29 cellular contexts compared by ENCODE assay signal in the genomic region with DNA sequence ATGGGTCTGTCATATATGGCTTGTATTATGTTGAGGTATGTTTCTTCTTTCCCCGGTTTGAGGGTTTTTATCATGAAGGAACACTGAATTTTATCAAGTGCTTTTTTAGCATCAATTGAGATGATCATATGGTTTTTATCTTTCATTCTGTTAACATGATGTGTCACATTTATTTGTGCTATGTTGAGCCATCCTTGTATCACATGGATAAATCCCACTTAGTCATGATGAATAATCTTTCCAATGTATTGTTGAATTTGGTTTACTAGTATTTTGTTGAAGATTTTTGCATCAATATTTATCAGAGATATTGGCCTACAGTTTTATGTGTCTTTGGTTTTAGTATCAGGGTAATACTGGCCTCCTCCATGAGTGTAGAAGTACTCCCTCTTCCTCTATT.
DNase-seq lines count a peak whose midpoint lies in the region; ATAC-seq and TF ChIP-seq lines count a peak whose summit lies in the region.
"Had no signal": no experiment of that assay in that cellular context is flagged by ENCODE, and none has a peak within 500 bp of the region (broad histone marks: within the 10 kb centered on the region; RNA-seq: fewer than 3 reads in every experiment).

No MANE protein-coding gene starts in this region.

- H3K9ac ChIP-seq in skeletal muscle satellite cell (ENCODE audit: low read depth, low read length), result no peak overlapping the region

- no peaks in the 10 kb centered on the region for H3K27me3 ChIP-seq in skeletal muscle satellite cell (ENCODE audit: control insufficient read depth, insufficient read depth, low read length)
- H3K27me3 ChIP-seq: brain microvascular endothelial cell, heart left ventricle, MG63 had no signal

- H3K9me3 Mint-ChIP-seq in activated T-helper 17 cell treated with anti-CD3 and anti-CD28 coated beads, Interleukin-2, amount 50 U/mL, for 72 hours, result peaks cover 24% of the 10 kb centered on the region
- H3K9me3 Mint-ChIP-seq in CD14-positive monocyte, result peaks cover 27 to 43% (median 38%) of the 10 kb centered on the region in 7 donors

- peaks cover 3% of the 10 kb centered on the region for H3K36me3 ChIP-seq in skeletal muscle satellite cell (ENCODE audit: insufficient read depth, low read length)
- H3K36me3 ChIP-seq: brain microvascular endothelial cell, MG63 had no signal

- DNase-seq in HCEC 1CT, result peak; percentile 79
- DNase-seq in fibroblast of pulmonary artery (ENCODE audit: low read depth), result peak; percentile 2
- DNase-seq in NCI-H774 (lab: John Stamatoyannopoulos, UW), result no peak
- DNase-seq in CD14-positive monocyte (ENCODE audit: low spot score), result no peak
- DNase-seq: activated CD4-positive, CD25-positive, alpha-beta regulatory T cell; activated naive CD4-positive, alpha-beta T cell treated with anti-CD3 and anti-CD28 coated beads, Interleukin-2, amount 10 ng/mL, durations not matched to agents 7 days and 5 days; amniotic stem cell; brain microvascular endothelial cell; C1 segment of cervical spinal cord; COR-L47; heart left ventricle; KBM-7; kidney; MG63; naive B cell; NCI-H1105 treated with DMSO at 0.1 percent for 48 hours; NCI-H187 treated with DMSO at 0.1 percent for 48 hours; NCI-H2171 treated with DMSO at 0.1 percent for 48 hours; NCI-H524; nucleus accumbens; OCI-M1; psoas muscle; stimulated activated CD4-positive, alpha-beta T cell treated with anti-CD3 and anti-CD28 coated beads, Interleukin-4, amount 100 ng/mL, for 4 hours; T-helper 17 cell; trophoblast cell had no signal

- peaks cover 15% of the 10 kb centered on the region for H3K4me1 ChIP-seq in skeletal muscle satellite cell (ENCODE audit: control insufficient read depth, insufficient read depth, low read length)
- H3K4me1 ChIP-seq: psoas muscle had no signal

- TF ChIP-seq CTCF in fibroblast of pulmonary artery (IDR thresholded peaks at IDR 0.05; ENCODE audit: low read length, missing control alignments), result no peak
- TF ChIP-seq CTCF in CD14-positive monocyte (IDR thresholded peaks at IDR 0.05), result no peak

- H3K36me3 Mint-ChIP-seq in activated T-helper 17 cell treated with anti-CD3 and anti-CD28 coated beads, Interleukin-2, amount 50 U/mL, for 72 hours (ENCODE audit: low read depth), result peaks cover 93% of the 10 kb centered on the region
- peaks cover 68 to 85% of the 10 kb centered on the region in 2 donors for H3K36me3 Mint-ChIP-seq in CD14-positive monocyte

- no peaks in the 10 kb centered on the region for H3K4me1 Mint-ChIP-seq in activated T-helper 17 cell treated with anti-CD3 and anti-CD28 coated beads, Interleukin-2, amount 50 U/mL, for 72 hours
- H3K4me1 Mint-ChIP-seq in CD14-positive monocyte, result peaks cover 10% of the 10 kb centered on the region
- H3K4me1 Mint-ChIP-seq: activated naive CD4-positive, alpha-beta T cell treated with anti-CD3 and anti-CD28 coated beads, Interleukin-2, amount 10 ng/mL, durations not matched to agents 7 days and 5 days; naive B cell; T-helper 17 cell had no signal

- H3K4me3 Mint-ChIP-seq in activated T-helper 17 cell treated with anti-CD3 and anti-CD28 coated beads, Interleukin-2, amount 50 U/mL, for 72 hours, result no peak overlapping the region
- H3K4me3 Mint-ChIP-seq in CD14-positive monocyte, result no peak overlapping the region
- H3K4me3 Mint-ChIP-seq: activated naive CD4-positive, alpha-beta T cell treated with anti-CD3 and anti-CD28 coated beads, Interleukin-2, amount 10 ng/mL, durations not matched to agents 7 days and 5 days; naive B cell; T-helper 17 cell had no signal

- H3K27me3 Mint-ChIP-seq in activated T-helper 17 cell treated with anti-CD3 and anti-CD28 coated beads, Interleukin-2, amount 50 U/mL, for 72 hours, result no peaks in the 10 kb centered on the region
- H3K27me3 Mint-ChIP-seq in CD14-positive monocyte (ENCODE audit: low read depth in 3 of 3), result no peaks in the 10 kb centered on the region
- H3K27me3 Mint-ChIP-seq: activated naive CD4-positive, alpha-beta T cell treated with anti-CD3 and anti-CD28 coated beads, Interleukin-2, amount 10 ng/mL, durations not matched to agents 7 days and 5 days; naive B cell; T-helper 17 cell had no signal

- H3K4me2 ChIP-seq in skeletal muscle satellite cell (ENCODE audit: low read length), result peak overlapping the region; percentile 15

- intact Hi-C loops in CD14-positive monocyte (cut with micrococcal nuclease), result no loop called here

- peaks cover 5% of the 10 kb centered on the region for H3K9me3 ChIP-seq in skeletal muscle satellite cell (replicated peaks; ENCODE audit: low read length)

- no peak for ATAC-seq in activated T-helper 17 cell treated with anti-CD3 and anti-CD28 coated beads, Interleukin-2, amount 50 U/mL, for 72 hours (replicated peaks)
- ATAC-seq in HG02885 (IDR thresholded peaks at IDR 0.05; ENCODE audit: poor library complexity, unreplicated experiment), result no peak
- ATAC-seq: heart left ventricle, psoas muscle, sciatic nerve, T-helper 17 cell had no signal

- peak overlapping the region; percentile 22 for H3K27ac Mint-ChIP-seq in activated T-helper 17 cell treated with anti-CD3 and anti-CD28 coated beads, Interleukin-2, amount 50 U/mL, for 72 hours
- H3K27ac Mint-ChIP-seq in CD14-positive monocyte, result no peak overlapping the region
- H3K27ac Mint-ChIP-seq: activated naive CD4-positive, alpha-beta T cell treated with anti-CD3 and anti-CD28 coated beads, Interleukin-2, amount 10 ng/mL, durations not matched to agents 7 days and 5 days; naive B cell; T-helper 17 cell had no signal

- H3K4me3 ChIP-seq in fibroblast of pulmonary artery (replicated peaks; ENCODE audit: low read depth, low read length) (no peak overlapping the region), skeletal muscle satellite cell (ENCODE audit: low read length) (no peak overlapping the region)
- H3K4me3 ChIP-seq: heart left ventricle, MG63, psoas muscle had no signal

Comparison
In these comparisons a context has a peak if more than half of its experiments do, and no peak if none do; other contexts are left out.
1. DNase-seq: peak in HCEC 1CT (single experiment) and fibroblast of pulmonary artery (single experiment); none in NCI-H774 (single experiment) and CD14-positive monocyte (single experiment).